In the genomic region with DNA sequence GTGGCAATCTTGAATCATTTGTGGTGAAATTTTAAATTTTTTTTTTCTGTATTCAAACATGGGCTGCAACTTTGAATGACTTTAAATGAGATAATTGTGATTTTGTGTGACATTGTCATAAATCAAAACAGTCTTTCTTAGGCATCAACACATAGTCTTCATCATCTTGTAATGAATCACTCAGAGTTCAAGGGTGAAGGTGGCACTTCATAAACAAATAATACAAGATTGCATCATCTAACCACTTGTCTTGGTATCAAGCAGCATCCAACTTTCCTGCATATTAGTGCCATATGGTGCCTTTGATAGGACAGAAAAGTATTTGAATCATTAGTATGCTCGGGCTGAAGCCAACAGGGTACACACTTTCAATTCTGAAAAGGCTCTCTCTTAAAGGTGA, we compare ENCODE assay signal across 22 cellular contexts.
"Had no signal": no experiment of that assay in that cellular context is flagged by ENCODE, and none has a peak within 500 bp of the region (broad histone marks: within the 10 kb centered on the region; RNA-seq: fewer than 3 reads in every experiment).

No MANE protein-coding gene starts in this region.

- H3K27me3 ChIP-seq: esophagus squamous epithelium, gastrocnemius medialis, ovary, thyroid gland, vagina had no signal

- H3K4me3 ChIP-seq: coronary artery, esophagus squamous epithelium, gastrocnemius medialis, lung, ovary, psoas muscle, thyroid gland, vagina had no signal

- H3K9me3 ChIP-seq: esophagus squamous epithelium, gastrocnemius medialis, ovary, psoas muscle, thyroid gland, vagina had no signal

- H3K36me3 ChIP-seq: esophagus squamous epithelium, gastrocnemius medialis, ovary, thyroid gland, vagina had no signal

- H3K27ac ChIP-seq: coronary artery, esophagus squamous epithelium, gastrocnemius medialis, ovary, psoas muscle, thyroid gland, vagina had no signal

- H3K4me1 ChIP-seq: esophagus squamous epithelium, psoas muscle, thyroid gland, vagina had no signal

- DNase-seq: dermis blood vessel endothelial cell; effector memory CD8-positive, alpha-beta T cell; erythroblast; esophagus squamous epithelium; gastrocnemius medialis; head of caudate nucleus; natural killer cell; occipital lobe; ovary; posterior cingulate gyrus; psoas muscle; right cardiac atrium; small intestine; stimulated activated CD4-positive, alpha-beta T cell treated with anti-CD3 and anti-CD28 coated beads, Interleukin-15, amount 100 ng/mL, for 24 hours; stimulated activated CD4-positive, alpha-beta T cell treated with anti-CD3 and anti-CD28 coated beads, Interleukin-2, amount 100 ng/mL, for 48 hours; stimulated activated naive B cell treated with anti-CD40 and anti-IgM and Interleukin-4, amounts not matched to agents 10 μg/mL and 1 μg/mL and 100 μg/mL, for 72 hours; thyroid gland; trophoblast cell had no signal

- ATAC-seq: effector memory CD8-positive, alpha-beta T cell; gastrocnemius medialis; left lobe of liver; natural killer cell; psoas muscle; right cardiac atrium; stimulated activated naive B cell treated with anti-CD40 and anti-IgM and Interleukin-4, amounts not matched to agents 10 μg/mL and 1 μg/mL and 100 μg/mL, for 72 hours had no signal
